1 cellular context compared by ENCODE assay signal in the genomic region with DNA sequence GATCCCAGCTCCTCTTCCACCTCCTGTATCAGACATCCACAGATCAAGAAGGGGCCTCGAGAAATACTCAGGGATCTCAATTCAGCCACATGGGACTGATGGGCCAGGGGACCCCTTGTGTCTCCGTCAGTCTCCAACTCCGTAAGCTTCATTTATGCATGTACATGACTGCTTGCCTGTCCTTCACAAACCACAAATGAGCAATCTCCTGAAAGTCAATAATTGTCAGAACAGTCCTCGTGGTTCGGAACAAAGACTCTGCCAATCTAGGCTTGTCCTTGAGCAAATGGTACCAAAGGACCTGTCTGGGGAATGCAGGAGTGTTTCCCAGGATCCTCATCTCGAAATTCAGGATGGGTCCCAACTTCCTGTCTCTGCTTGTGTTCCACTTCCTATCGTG.
TF ChIP-seq lines count a peak whose summit lies in the region.

No MANE protein-coding gene starts in this region.

TF ChIP-seq in HepG2, 621 proteins besides CTCF, POLR2A, EP300 and RAD21:
- TF ChIP-seq ZNF615 (CRISPR knock-in tag; IDR thresholded peaks at IDR 0.05; ENCODE audit: borderline replicate concordance) (no peak), ZNF24 (IDR thresholded peaks at IDR 0.05) (no peak), ZNF891 (CRISPR knock-in tag; IDR thresholded peaks at IDR 0.05) (no peak), ZNF614 (CRISPR knock-in tag; IDR thresholded peaks at IDR 0.05; ENCODE audit: borderline replicate concordance) (no peak), ZFP82 (CRISPR knock-in tag; IDR thresholded peaks at IDR 0.05; ENCODE audit: borderline replicate concordance) (no peak), TARDBP (CRISPR knock-in tag; IDR thresholded peaks at IDR 0.05) (no peak), YEATS2 (CRISPR knock-in tag; IDR thresholded peaks at IDR 0.05; ENCODE audit: borderline replicate concordance) (no peak), SP140L (CRISPR knock-in tag; IDR thresholded peaks at IDR 0.05; ENCODE audit: borderline replicate concordance) (no peak), XBP1 (CRISPR knock-in tag; IDR thresholded peaks at IDR 0.05) (no peak), GATAD2A (CRISPR knock-in tag; IDR thresholded peaks at IDR 0.05) (no peak), ZBTB7A (CRISPR knock-in tag; IDR thresholded peaks at IDR 0.05) (no peak), JUN (CRISPR knock-in tag; IDR thresholded peaks at IDR 0.05) (no peak), EEA1 (CRISPR knock-in tag; IDR thresholded peaks at IDR 0.05; ENCODE audit: borderline replicate concordance) (no peak)
- TF ChIP-seq, protein P1, sequence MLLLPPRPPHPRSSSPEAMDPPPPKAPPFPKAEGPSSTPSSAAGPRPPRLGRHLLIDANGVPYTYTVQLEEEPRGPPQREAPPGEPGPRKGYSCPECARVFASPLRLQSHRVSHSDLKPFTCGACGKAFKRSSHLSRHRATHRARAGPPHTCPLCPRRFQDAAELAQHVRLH (CRISPR knock-in tag; IDR thresholded peaks at IDR 0.05; ENCODE audit: borderline replicate concordance, low read depth) = no peak
- TF ChIP-seq, protein P2, sequence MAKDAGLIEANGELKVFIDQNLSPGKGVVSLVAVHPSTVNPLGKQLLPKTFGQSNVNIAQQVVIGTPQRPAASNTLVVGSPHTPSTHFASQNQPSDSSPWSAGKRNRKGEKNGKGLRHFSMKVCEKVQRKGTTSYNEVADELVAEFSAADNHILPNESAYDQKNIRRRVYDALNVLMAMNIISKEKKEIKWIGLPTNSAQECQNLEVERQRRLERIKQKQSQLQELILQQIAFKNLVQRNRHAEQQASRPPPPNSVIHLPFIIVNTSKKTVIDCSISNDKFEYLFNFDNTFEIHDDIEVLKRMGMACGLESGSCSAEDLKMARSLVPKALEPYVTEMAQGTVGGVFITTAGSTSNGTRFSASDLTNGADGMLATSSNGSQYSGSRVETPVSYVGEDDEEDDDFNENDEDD (CRISPR knock-in tag; IDR thresholded peaks at IDR 0.05; ENCODE audit: borderline replicate concordance) = no peak
- TF ChIP-seq, protein P3, sequence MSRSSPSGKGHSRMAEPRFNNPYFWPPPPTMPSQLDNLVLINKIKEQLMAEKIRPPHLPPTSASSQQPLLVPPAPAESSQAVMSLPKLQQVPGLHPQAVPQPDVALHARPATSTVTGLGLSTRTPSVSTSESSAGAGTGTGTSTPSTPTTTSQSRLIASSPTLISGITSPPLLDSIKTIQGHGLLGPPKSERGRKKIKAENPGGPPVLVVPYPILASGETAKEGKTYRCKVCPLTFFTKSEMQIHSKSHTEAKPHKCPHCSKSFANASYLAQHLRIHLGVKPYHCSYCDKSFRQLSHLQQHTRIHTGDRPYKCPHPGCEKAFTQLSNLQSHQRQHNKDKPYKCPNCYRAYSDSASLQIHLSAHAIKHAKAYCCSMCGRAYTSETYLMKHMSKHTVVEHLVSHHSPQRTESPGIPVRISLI (CRISPR knock-in tag; IDR thresholded peaks at IDR 0.05; ENCODE audit: borderline replicate concordance) = no peak
- TF ChIP-seq, protein P4, sequence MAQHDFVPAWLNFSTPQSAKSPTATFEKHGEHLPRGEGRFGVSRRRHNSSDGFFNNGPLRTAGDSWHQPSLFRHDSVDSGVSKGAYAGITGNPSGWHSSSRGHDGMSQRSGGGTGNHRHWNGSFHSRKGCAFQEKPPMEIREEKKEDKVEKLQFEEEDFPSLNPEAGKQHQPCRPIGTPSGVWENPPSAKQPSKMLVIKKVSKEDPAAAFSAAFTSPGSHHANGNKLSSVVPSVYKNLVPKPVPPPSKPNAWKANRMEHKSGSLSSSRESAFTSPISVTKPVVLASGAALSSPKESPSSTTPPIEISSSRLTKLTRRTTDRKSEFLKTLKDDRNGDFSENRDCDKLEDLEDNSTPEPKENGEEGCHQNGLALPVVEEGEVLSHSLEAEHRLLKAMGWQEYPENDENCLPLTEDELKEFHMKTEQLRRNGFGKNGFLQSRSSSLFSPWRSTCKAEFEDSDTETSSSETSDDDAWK (CRISPR knock-in tag; IDR thresholded peaks at IDR 0.05) = no peak
- TF ChIP-seq, protein P5, sequence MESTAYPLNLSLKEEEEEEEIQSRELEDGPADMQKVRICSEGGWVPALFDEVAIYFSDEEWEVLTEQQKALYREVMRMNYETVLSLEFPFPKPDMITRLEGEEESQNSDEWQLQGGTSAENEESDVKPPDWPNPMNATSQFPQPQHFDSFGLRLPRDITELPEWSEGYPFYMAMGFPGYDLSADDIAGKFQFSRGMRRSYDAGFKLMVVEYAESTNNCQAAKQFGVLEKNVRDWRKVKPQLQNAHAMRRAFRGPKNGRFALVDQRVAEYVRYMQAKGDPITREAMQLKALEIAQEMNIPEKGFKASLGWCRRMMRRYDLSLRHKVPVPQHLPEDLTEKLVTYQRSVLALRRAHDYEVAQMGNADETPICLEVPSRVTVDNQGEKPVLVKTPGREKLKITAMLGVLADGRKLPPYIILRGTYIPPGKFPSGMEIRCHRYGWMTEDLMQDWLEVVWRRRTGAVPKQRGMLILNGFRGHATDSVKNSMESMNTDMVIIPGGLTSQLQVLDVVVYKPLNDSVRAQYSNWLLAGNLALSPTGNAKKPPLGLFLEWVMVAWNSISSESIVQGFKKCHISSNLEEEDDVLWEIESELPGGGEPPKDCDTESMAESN (CRISPR knock-in tag; conservative IDR thresholded peaks at IDR 0.05) = no peak
- TF ChIP-seq, protein P6, sequence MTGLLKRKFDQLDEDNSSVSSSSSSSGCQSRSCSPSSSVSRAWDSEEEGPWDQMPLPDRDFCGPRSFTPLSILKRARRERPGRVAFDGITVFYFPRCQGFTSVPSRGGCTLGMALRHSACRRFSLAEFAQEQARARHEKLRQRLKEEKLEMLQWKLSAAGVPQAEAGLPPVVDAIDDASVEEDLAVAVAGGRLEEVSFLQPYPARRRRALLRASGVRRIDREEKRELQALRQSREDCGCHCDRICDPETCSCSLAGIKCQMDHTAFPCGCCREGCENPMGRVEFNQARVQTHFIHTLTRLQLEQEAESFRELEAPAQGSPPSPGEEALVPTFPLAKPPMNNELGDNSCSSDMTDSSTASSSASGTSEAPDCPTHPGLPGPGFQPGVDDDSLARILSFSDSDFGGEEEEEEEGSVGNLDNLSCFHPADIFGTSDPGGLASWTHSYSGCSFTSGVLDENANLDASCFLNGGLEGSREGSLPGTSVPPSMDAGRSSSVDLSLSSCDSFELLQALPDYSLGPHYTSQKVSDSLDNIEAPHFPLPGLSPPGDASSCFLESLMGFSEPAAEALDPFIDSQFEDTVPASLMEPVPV (CRISPR knock-in tag; IDR thresholded peaks at IDR 0.05) = no peak
- TF ChIP-seq, protein P7, sequence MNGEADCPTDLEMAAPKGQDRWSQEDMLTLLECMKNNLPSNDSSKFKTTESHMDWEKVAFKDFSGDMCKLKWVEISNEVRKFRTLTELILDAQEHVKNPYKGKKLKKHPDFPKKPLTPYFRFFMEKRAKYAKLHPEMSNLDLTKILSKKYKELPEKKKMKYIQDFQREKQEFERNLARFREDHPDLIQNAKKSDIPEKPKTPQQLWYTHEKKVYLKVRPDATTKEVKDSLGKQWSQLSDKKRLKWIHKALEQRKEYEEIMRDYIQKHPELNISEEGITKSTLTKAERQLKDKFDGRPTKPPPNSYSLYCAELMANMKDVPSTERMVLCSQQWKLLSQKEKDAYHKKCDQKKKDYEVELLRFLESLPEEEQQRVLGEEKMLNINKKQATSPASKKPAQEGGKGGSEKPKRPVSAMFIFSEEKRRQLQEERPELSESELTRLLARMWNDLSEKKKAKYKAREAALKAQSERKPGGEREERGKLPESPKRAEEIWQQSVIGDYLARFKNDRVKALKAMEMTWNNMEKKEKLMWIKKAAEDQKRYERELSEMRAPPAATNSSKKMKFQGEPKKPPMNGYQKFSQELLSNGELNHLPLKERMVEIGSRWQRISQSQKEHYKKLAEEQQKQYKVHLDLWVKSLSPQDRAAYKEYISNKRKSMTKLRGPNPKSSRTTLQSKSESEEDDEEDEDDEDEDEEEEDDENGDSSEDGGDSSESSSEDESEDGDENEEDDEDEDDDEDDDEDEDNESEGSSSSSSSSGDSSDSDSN (CRISPR knock-in tag; IDR thresholded peaks at IDR 0.05) = no peak
